In genomic region chr4:40669504-40669903, GRCh38 we compare ENCODE assay signal across 18 cellular contexts. TPM values are rescaled to one million over a fixed set of nuclear protein-coding genes. Genes with fewer than 3 reads are reported as not detected.
DNase-seq lines count a peak whose midpoint lies in the region; ATAC-seq, FAIRE-seq and TF ChIP-seq lines count a peak whose summit lies in the region.
"Had no signal": no experiment of that assay in that cellular context is flagged by ENCODE, and none has a peak within 500 bp of the region (broad histone marks: within the 10 kb centered on the region; RNA-seq: fewer than 3 reads in every experiment).

No MANE protein-coding gene starts in this region.

- peak; percentile 35 to 58 for DNase-seq in activated CD4-positive, alpha-beta T cell treated with anti-CD3 and anti-CD28 coated beads, Interleukin-2, amount 50 U/mL, for 48 hours
- DNase-seq in activated CD4-positive, alpha-beta T cell treated with anti-CD3 and anti-CD28 coated beads, Interleukin-2, amount 50 U/mL, for 4 hours: no peak
- DNase-seq in GM12892 (ENCODE audit: insufficient read length) (no peak), T1000 (lab: John Stamatoyannopoulos, UW) (no peak), HEK293T (ENCODE audit: extremely low spot score) (no peak)
- peak; percentile 14 for DNase-seq in activated naive CD8-positive, alpha-beta T cell treated with anti-CD3 and anti-CD28 coated beads, Interleukin-2, amount 50 U/mL, for 24 hours
- DNase-seq: hypothalamus, mammary epithelial cell, NCI-H1417, pancreas, T-cell, testis had no signal

- H3K27ac Mint-ChIP-seq in activated naive CD8-positive, alpha-beta T cell treated with anti-CD3 and anti-CD28 coated beads, Interleukin-2, amount 50 U/mL, for 24 hours: no peak overlapping the region
- H3K27ac Mint-ChIP-seq: T-cell had no signal

- POLR2A ChIA-PET in HEK293T (lab: Yijun Ruan, JAX): no interaction called here

- H3K4me3 Mint-ChIP-seq in activated naive CD8-positive, alpha-beta T cell treated with anti-CD3 and anti-CD28 coated beads, Interleukin-2, amount 50 U/mL, for 24 hours: no peak overlapping the region
- H3K4me3 Mint-ChIP-seq: T-cell had no signal

- no peaks in the 10 kb centered on the region for H3K9me3 Mint-ChIP-seq in activated naive CD8-positive, alpha-beta T cell treated with anti-CD3 and anti-CD28 coated beads, Interleukin-2, amount 50 U/mL, for 24 hours
- H3K9me3 Mint-ChIP-seq: T-cell had no signal

- no peaks in the 10 kb centered on the region for H3K27me3 Mint-ChIP-seq in activated naive CD8-positive, alpha-beta T cell treated with anti-CD3 and anti-CD28 coated beads, Interleukin-2, amount 50 U/mL, for 24 hours
- H3K27me3 Mint-ChIP-seq: T-cell had no signal

- H3K4me1 Mint-ChIP-seq in activated naive CD8-positive, alpha-beta T cell treated with anti-CD3 and anti-CD28 coated beads, Interleukin-2, amount 50 U/mL, for 24 hours: peaks cover 46% of the 10 kb centered on the region

- ATAC-seq in HG02759 (IDR thresholded peaks at IDR 0.05; ENCODE audit: unreplicated experiment) (peak; percentile 37), HG03196 (IDR thresholded peaks at IDR 0.05; ENCODE audit: unreplicated experiment) (no peak)
- ATAC-seq in activated naive CD8-positive, alpha-beta T cell treated with anti-CD3 and anti-CD28 coated beads, Interleukin-2, amount 50 U/mL, for 24 hours: no peak
- ATAC-seq: pancreas, Right ventricle myocardium inferior, T-cell had no signal

- CTCF ChIA-PET in HEK293T (lab: Yijun Ruan, JAX): no interaction called here

- FAIRE-seq in GM12892 (lab: Jason Lieb, UNC): peak; percentile 84
- FAIRE-seq: A204.1, D721Med, G401.6, pancreas had no signal

- H3K36me3 Mint-ChIP-seq in activated naive CD8-positive, alpha-beta T cell treated with anti-CD3 and anti-CD28 coated beads, Interleukin-2, amount 50 U/mL, for 24 hours (ENCODE audit: low read depth): no peaks in the 10 kb centered on the region
- H3K36me3 Mint-ChIP-seq: T-cell had no signal

- no peak for TF ChIP-seq POLR2A in GM12892 (IDR thresholded peaks at IDR 0.05; ENCODE audit: low read depth, low read length)

TF ChIP-seq in HEK293T, 16 proteins besides CTCF, POLR2A, EP300 and RAD21:
- no peak for TF ChIP-seq NFRKB (IDR thresholded peaks at IDR 0.05)
- no peak for TF ChIP-seq FOXA1 (IDR thresholded peaks at IDR 0.05)
- TF ChIP-seq BHLHE40 (IDR thresholded peaks at IDR 0.05; ENCODE audit: borderline replicate concordance): no peak
- no peak for TF ChIP-seq LEF1 (IDR thresholded peaks at IDR 0.05; ENCODE audit: borderline replicate concordance)
- no peak for TF ChIP-seq L3MBTL2 (conservative IDR thresholded peaks at IDR 0.05)
- no peak for TF ChIP-seq ARNT (IDR thresholded peaks at IDR 0.05)
- TF ChIP-seq FOXM1 (IDR thresholded peaks at IDR 0.05; ENCODE audit: borderline replicate concordance): no peak
- TF ChIP-seq FOXK2 (IDR thresholded peaks at IDR 0.05): no peak
- no peak for TF ChIP-seq ZNF384 (IDR thresholded peaks at IDR 0.05)
- TF ChIP-seq TARDBP (IDR thresholded peaks at IDR 0.05): no peak
- no peak for TF ChIP-seq CTBP1 (IDR thresholded peaks at IDR 0.05; ENCODE audit: borderline replicate concordance)
- TF ChIP-seq ELF4 (IDR thresholded peaks at IDR 0.05): no peak
- TF ChIP-seq PKNOX1 (IDR thresholded peaks at IDR 0.05): no peak
- TF ChIP-seq HDGF (IDR thresholded peaks at IDR 0.05; ENCODE audit: borderline replicate concordance): no peak
- no peak for TF ChIP-seq SP1 (IDR thresholded peaks at IDR 0.05)
- TF ChIP-seq SUZ12 (IDR thresholded peaks at IDR 0.05): no peak

RNA-seq across cellular contexts. Expression of gene RBM47, which starts 39.8 kb away (rescaled TPM):
- polyA plus RNA-seq in GM12892 (2012; ENCODE audit: missing spikeins): 10.6 TPM

Comparison
In these comparisons a context has a peak if more than half of its experiments do, and no peak if none do; other contexts are left out.
1. DNase-seq: peak in activated CD4-positive, alpha-beta T cell treated with anti-CD3 and anti-CD28 coated beads, Interleukin-2, amount 50 U/mL, for 48 hours (2 of 2) and activated naive CD8-positive, alpha-beta T cell treated with anti-CD3 and anti-CD28 coated beads, Interleukin-2, amount 50 U/mL, for 24 hours (single experiment); none in activated CD4-positive, alpha-beta T cell treated with anti-CD3 and anti-CD28 coated beads, Interleukin-2, amount 50 U/mL, for 4 hours (0 of 2), GM12892 (single experiment), T1000 (single experiment) and HEK293T (single experiment).